Comparison of ENCODE assay signal across 24 cellular contexts in genomic region chr20:37729452-37729851, GRCh38. TPM values are rescaled to one million over a fixed set of nuclear protein-coding genes. Genes with fewer than 3 reads are reported as not detected.
DNase-seq lines count a peak whose midpoint lies in the region; ATAC-seq and TF ChIP-seq lines count a peak whose summit lies in the region.
"Had no signal": no experiment of that assay in that cellular context is flagged by ENCODE, and none has a peak within 500 bp of the region (broad histone marks: within the 10 kb centered on the region; RNA-seq: fewer than 3 reads in every experiment).

No MANE protein-coding gene starts in this region.

- H3K27ac ChIP-seq in heart left ventricle: peak overlapping the region in 9 of 12 donors; percentile 7 to 53 (median 32)
- peak overlapping the region; percentile 35 to 56 (median 51) for H3K27ac ChIP-seq in esophagus muscularis mucosa (replicated peaks in 1 of 4)
- H3K27ac ChIP-seq in sigmoid colon: peak overlapping the region; percentile 14 to 57 (median 46)
- no peak overlapping the region for H3K27ac ChIP-seq in aorta (ENCODE audit: low read depth in 1 of 2, low read length in 2 of 2)
- H3K27ac ChIP-seq: BLaER1 treated with 17β-estradiol and CSF1 and Interleukin-3, amounts not matched to agents 10 nM and 100 nM; suprapubic skin had no signal

- H3K4me3 Mint-ChIP-seq in type B pancreatic cell (no peak overlapping the region), WTC11 (no peak overlapping the region)
- H3K4me3 Mint-ChIP-seq: IgD-negative memory B cell; memory B cell; naive thymus-derived CD8-positive, alpha-beta T cell had no signal

- no peaks in the 10 kb centered on the region for H3K9me3 Mint-ChIP-seq in type B pancreatic cell
- no peaks in the 10 kb centered on the region for H3K9me3 Mint-ChIP-seq in WTC11
- H3K9me3 Mint-ChIP-seq: IgD-negative memory B cell; memory B cell; naive thymus-derived CD8-positive, alpha-beta T cell had no signal

- TF ChIP-seq POLR2A in heart left ventricle (IDR thresholded peaks at IDR 0.05): no peak
- no peak for TF ChIP-seq POLR2A in esophagus muscularis mucosa (IDR thresholded peaks at IDR 0.05; ENCODE audit: low read depth)
- no peak for TF ChIP-seq POLR2A in sigmoid colon (IDR thresholded peaks at IDR 0.05)

- DNase-seq in heart left ventricle (no peak), Right ventricle myocardium superior (no peak), NCI-H69 (lab: John Stamatoyannopoulos, UW) (peak; percentile 82), esophagus muscularis mucosa (ENCODE audit: extremely low spot score) (no peak), sigmoid colon (no peak), aorta (no peak), type B pancreatic cell (ENCODE audit: extremely low spot score, unreplicated experiment) (no peak), WTC11 (ENCODE audit: low spot score) (no peak)
- DNase-seq: activated CD4-positive, alpha-beta T cell treated with anti-CD3 and anti-CD28 coated beads, Interleukin-2, amount 50 U/mL, for 4 hours; activated naive CD4-positive, alpha-beta T cell; amniotic stem cell; GDM1; hypothalamus; islet precursor cell; MG63; naive thymus-derived CD8-positive, alpha-beta T cell; SHP77; stimulated activated CD4-positive, alpha-beta T cell treated with anti-CD3 and anti-CD28 coated beads, Interleukin-12 subunit alpha, Interleukin-12 subunit beta, amount 100 ng/mL, for 4 hours had no signal

- no peak for ATAC-seq in heart left ventricle
- ATAC-seq in Right ventricle myocardium superior (ENCODE audit: poor library complexity): no peak
- no peak for ATAC-seq in aorta (ENCODE audit: low FRiP score)
- no peak for ATAC-seq in WTC11
- ATAC-seq: GM12878; HCT116; naive thymus-derived CD8-positive, alpha-beta T cell had no signal

- peaks cover 0 to 25% (median 8%) of the 10 kb centered on the region in 9 donors for H3K36me3 ChIP-seq in heart left ventricle
- peaks cover 0 to 9% (median 5%) of the 10 kb centered on the region in 4 donors for H3K36me3 ChIP-seq in esophagus muscularis mucosa
- H3K36me3 ChIP-seq in sigmoid colon: no peaks in the 10 kb centered on the region
- peaks cover 0 to 2% of the 10 kb centered on the region in 2 donors for H3K36me3 ChIP-seq in aorta (ENCODE audit: control insufficient read depth in 1 of 2, insufficient read depth in 2 of 2, low read length in 1 of 2)

- H3K27me3 ChIP-seq in heart left ventricle (no peaks in the 10 kb centered on the region), esophagus muscularis mucosa (no peaks in the 10 kb centered on the region), sigmoid colon (no peaks in the 10 kb centered on the region), aorta (ENCODE audit: control insufficient read depth in 1 of 2, insufficient read depth in 2 of 2, low read length in 1 of 2) (no peaks in the 10 kb centered on the region)
- H3K27me3 ChIP-seq: BLaER1 treated with 17β-estradiol and CSF1 and Interleukin-3, amounts not matched to agents 10 nM and 100 nM; MG63; suprapubic skin had no signal

- H3K4me3 ChIP-seq in heart left ventricle: no peak overlapping the region
- no peak overlapping the region for H3K4me3 ChIP-seq in esophagus muscularis mucosa
- H3K4me3 ChIP-seq in sigmoid colon: peak overlapping the region in 2 of 4 donors; percentile 0 to 1
- no peak overlapping the region for H3K4me3 ChIP-seq in aorta (ENCODE audit: low read length in 2 of 2)
- H3K4me3 ChIP-seq: BLaER1 treated with 17β-estradiol and CSF1 and Interleukin-3, amounts not matched to agents 10 nM and 100 nM; GM12878; MG63; suprapubic skin had no signal

- TF ChIP-seq EP300 in esophagus muscularis mucosa (IDR thresholded peaks at IDR 0.05) (no peak), sigmoid colon (IDR thresholded peaks at IDR 0.05) (no peak)

- CTCF ChIA-PET in WTC11 (lab: Charles Lee): interaction anchor here (0.7 to 1.7 kb wide), 4 partner anchors 25 to 263 kb away, joined by 3 to 7 read pairs (median 4); no protein-coding TSS in a partner anchor

- TF ChIP-seq CTCF in heart left ventricle (IDR thresholded peaks at IDR 0.05): no peak
- no peak for TF ChIP-seq CTCF in esophagus muscularis mucosa (IDR thresholded peaks at IDR 0.05)
- TF ChIP-seq CTCF in sigmoid colon (IDR thresholded peaks at IDR 0.05): no peak
- no peak for TF ChIP-seq CTCF in type B pancreatic cell (conservative IDR thresholded peaks at IDR 0.05)
- TF ChIP-seq CTCF in WTC11 (IDR thresholded peaks at IDR 0.05): no peak

- H3K27ac Mint-ChIP-seq in type B pancreatic cell: no peak overlapping the region
- H3K27ac Mint-ChIP-seq in WTC11: no peak overlapping the region
- H3K27ac Mint-ChIP-seq: IgD-negative memory B cell, memory B cell had no signal

- POLR2A ChIA-PET in WTC11 (lab: Charles Lee): no interaction called here

- no peaks in the 10 kb centered on the region for H3K9me3 ChIP-seq in heart left ventricle
- H3K9me3 ChIP-seq in esophagus muscularis mucosa: no peaks in the 10 kb centered on the region
- H3K9me3 ChIP-seq in sigmoid colon: no peaks in the 10 kb centered on the region
- H3K9me3 ChIP-seq in aorta (ENCODE audit: control insufficient read depth, low read length): no peaks in the 10 kb centered on the region
- H3K9me3 ChIP-seq: BLaER1 treated with 17β-estradiol and CSF1 and Interleukin-3, amounts not matched to agents 10 nM and 100 nM; MG63; suprapubic skin had no signal

- H3K36me3 Mint-ChIP-seq in type B pancreatic cell: peaks cover 21% of the 10 kb centered on the region
- no peaks in the 10 kb centered on the region for H3K36me3 Mint-ChIP-seq in WTC11

- H3K27me3 Mint-ChIP-seq in type B pancreatic cell: no peaks in the 10 kb centered on the region
- no peaks in the 10 kb centered on the region for H3K27me3 Mint-ChIP-seq in WTC11 (ENCODE audit: low read depth)
- H3K27me3 Mint-ChIP-seq: IgD-negative memory B cell; memory B cell; naive thymus-derived CD8-positive, alpha-beta T cell had no signal

- intact Hi-C loops in heart left ventricle (cut with DNase I): no loop called here
- intact Hi-C loops in Right ventricle myocardium superior (cut with DNase I): no loop called here
- intact Hi-C loops in esophagus muscularis mucosa (cut with DNase I): no loop called here
- intact Hi-C loops in sigmoid colon (cut with DNase I): no loop called here
- intact Hi-C loops in aorta (cut with DNase I): no loop called here

- H3K4me1 Mint-ChIP-seq in type B pancreatic cell (ENCODE audit: unreplicated experiment) (peaks cover 53% of the 10 kb centered on the region), WTC11 (peaks cover 43% of the 10 kb centered on the region)

- H3K4me1 ChIP-seq in heart left ventricle (peaks cover 2 to 73% (median 39%) of the 10 kb centered on the region in 12 donors), esophagus muscularis mucosa (peaks cover 49 to 66% (median 61%) of the 10 kb centered on the region in 4 donors), sigmoid colon (peaks cover 0 to 56% (median 50%) of the 10 kb centered on the region in 4 donors), aorta (ENCODE audit: control insufficient read depth in 1 of 2, insufficient read depth in 2 of 2, low read length in 2 of 2) (peaks cover 0 to 3% of the 10 kb centered on the region in 2 donors)
- H3K4me1 ChIP-seq: suprapubic skin had no signal

- 42 to 52% (median 47%) methylated on average over 4 of the region's 4 CpGs for WGBS in heart left ventricle, 4 donors
- 48% methylated on average over 4 of the region's 4 CpGs for WGBS in esophagus muscularis mucosa
- WGBS in sigmoid colon, 2 donors: 79 to 84% methylated on average over 4 of the region's 4 CpGs
- 67 to 68% methylated on average over 4 of the region's 4 CpGs for WGBS in aorta, 2 donors

TF ChIP-seq in WTC11, 78 proteins besides CTCF, POLR2A, EP300 and RAD21 (continues in another document):
- TF ChIP-seq ZSCAN18 (CRISPR knock-in tag; IDR thresholded peaks at IDR 0.05) (no peak), ZNF121 (CRISPR knock-in tag; IDR thresholded peaks at IDR 0.05) (no peak), NR2C2 (CRISPR knock-in tag; IDR thresholded peaks at IDR 0.05) (no peak)

RNA-seq across cellular contexts. Expression of gene CTNNBL1, which starts 35.6 kb away (rescaled TPM):
- total RNA-seq in heart left ventricle (10 to 100 TPM; 22.6 to 68.9 (median 50.5) TPM), Right ventricle myocardium superior (60.9 TPM), esophagus muscularis mucosa (10 to 100 TPM; 40.4 to 54.3 (median 44.7) TPM), sigmoid colon (10 to 100 TPM; 33.0 to 47.9 (median 42.5) TPM), aorta (10 to 100 TPM; 42.9 to 44.6 TPM), type B pancreatic cell (ENCODE audit: low replicate concordance) (52.2 and 60.0 TPM in 2 replicates), WTC11 (2021) (64.4 to 69.3 TPM (median 64.4 TPM) in 3 replicates)
- polyA plus RNA-seq in heart left ventricle (10 to 100 TPM; 40.7 to 56.2 TPM), sigmoid colon (10 to 100 TPM; 27.3 to 34.8 (median 34.2) TPM), aorta (10 to 100 TPM; 64.1 to 71.2 TPM)

Comparison
In these comparisons a context has a peak if more than half of its experiments do, and no peak if none do; other contexts are left out.
1. H3K27ac ChIP-seq: peak in heart left ventricle (9 of 12), esophagus muscularis mucosa (4 of 4) and sigmoid colon (4 of 4); none in aorta (0 of 2).